Comparison of ENCODE assay signal across 32 cellular contexts in the genomic region with DNA sequence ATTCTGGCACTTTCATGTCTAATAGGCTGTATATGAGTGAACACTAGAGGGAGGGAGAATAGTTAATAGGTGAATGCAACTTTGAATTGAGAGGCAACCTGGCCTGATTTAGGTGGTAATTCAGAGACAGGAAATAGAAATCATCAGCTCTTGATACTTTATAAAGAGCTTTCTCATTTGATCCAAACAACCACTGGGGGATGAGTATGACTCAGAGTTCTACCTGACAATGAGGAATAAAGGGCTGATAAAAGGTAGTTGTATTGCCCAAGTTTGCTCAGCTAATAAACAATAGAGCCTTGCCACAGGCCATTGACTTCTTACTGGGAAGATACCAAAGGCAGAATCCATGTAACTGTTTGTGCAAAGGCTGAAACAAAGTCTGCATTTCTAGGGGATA. TPM values are rescaled to one million over a fixed set of nuclear protein-coding genes. Genes with fewer than 3 reads are reported as not detected.
DNase-seq lines count a peak whose midpoint lies in the region; ATAC-seq and TF ChIP-seq lines count a peak whose summit lies in the region.
"Had no signal": no experiment of that assay in that cellular context is flagged by ENCODE, and none has a peak within 500 bp of the region (broad histone marks: within the 10 kb centered on the region; RNA-seq: fewer than 3 reads in every experiment).

No MANE protein-coding gene starts in this region.

- H3K27ac Mint-ChIP-seq in Calu3 (ENCODE audit: unreplicated experiment): no peak overlapping the region
- H3K27ac Mint-ChIP-seq: activated CD4-positive, alpha-beta T cell treated with anti-CD3 and anti-CD28 coated beads, Interleukin-2, amount 10 ng/mL, durations not matched to agents 24 days and 14 days; activated CD8-positive, alpha-beta memory T cell treated with anti-CD3 and anti-CD28 coated beads, Interleukin-2, amount 10 ng/mL, durations not matched to agents 7 days and 5 days; CD8-positive, alpha-beta T cell; endodermal cell had no signal

- H3K36me3 ChIP-seq in tibial nerve: no peaks in the 10 kb centered on the region
- H3K36me3 ChIP-seq in tibial artery: no peaks in the 10 kb centered on the region
- H3K36me3 ChIP-seq: esophagus squamous epithelium, heart right ventricle, sigmoid colon, transverse colon had no signal

- H3K27me3 ChIP-seq in foreskin keratinocyte (peaks cover 12% of the 10 kb centered on the region), tibial nerve (no peaks in the 10 kb centered on the region), tibial artery (no peaks in the 10 kb centered on the region)

- intact Hi-C loops in Calu3 (cut with micrococcal nuclease; ENCODE audit: unreplicated experiment) (loop anchor here (5.0 kb wide), 1 partner anchor 167 kb away; no protein-coding TSS in a partner anchor), tibial artery (cut with DNase I; ENCODE audit: low total_unique reads) (no loop called here)

- H3K4me3 ChIP-seq in tibial nerve (no peak overlapping the region), tibial artery (no peak overlapping the region)
- H3K4me3 ChIP-seq: esophagus squamous epithelium, heart right ventricle, sigmoid colon, transverse colon had no signal

- in situ Hi-C loops in SK-MEL-5 (cut with HindIII; ENCODE audit: low pct_unique_long_range_greater_than_20kb, low sequenced_read_pairs): no loop called here

- peaks cover 27% of the 10 kb centered on the region for H3K4me1 Mint-ChIP-seq in Calu3 (ENCODE audit: low read depth, unreplicated experiment)

- H3K4me3 Mint-ChIP-seq in Calu3 (ENCODE audit: low read depth, unreplicated experiment): no peak overlapping the region
- H3K4me3 Mint-ChIP-seq: activated CD4-positive, alpha-beta T cell treated with anti-CD3 and anti-CD28 coated beads, Interleukin-2, amount 10 ng/mL, durations not matched to agents 24 days and 14 days; activated CD8-positive, alpha-beta memory T cell treated with anti-CD3 and anti-CD28 coated beads, Interleukin-2, amount 10 ng/mL, durations not matched to agents 7 days and 5 days; activated T-cell treated with anti-CD3 and anti-CD28 coated beads, Interleukin-2, amount 50 U/mL, for 4 hours; CD8-positive, alpha-beta T cell; endodermal cell had no signal

- no peak for TF ChIP-seq EP300 in tibial nerve (IDR thresholded peaks at IDR 0.05)

- CTCF ChIA-PET in Calu3 (lab: Charles Lee): interaction anchor here (1.0 to 1.3 kb wide), 2 partner anchors 10 to 21 kb away, joined by 3 to 4 read pairs; no protein-coding TSS in a partner anchor

- peaks cover 5% of the 10 kb centered on the region for H3K36me3 Mint-ChIP-seq in Calu3 (ENCODE audit: insufficient read depth, unreplicated experiment)
- H3K36me3 Mint-ChIP-seq: activated CD8-positive, alpha-beta memory T cell treated with anti-CD3 and anti-CD28 coated beads, Interleukin-2, amount 10 ng/mL, durations not matched to agents 7 days and 5 days; CD8-positive, alpha-beta T cell had no signal

- no peaks in the 10 kb centered on the region for H3K4me1 ChIP-seq in foreskin keratinocyte
- H3K4me1 ChIP-seq in tibial nerve: peaks cover 0 to 12% (median 9%) of the 10 kb centered on the region in 4 donors
- H3K4me1 ChIP-seq in tibial artery: peaks cover 0 to 9% (median 7%) of the 10 kb centered on the region in 4 donors

- H3K27me3 Mint-ChIP-seq in Calu3 (ENCODE audit: unreplicated experiment): peaks cover 46% of the 10 kb centered on the region

- DNase-seq in NCI-H345 (lab: John Stamatoyannopoulos, UW) (peak; percentile 15), NCI-H345 treated with DMSO at 0.1 percent for 48 hours (lab: John Stamatoyannopoulos, UW; ENCODE audit: unreplicated experiment) (no peak), Calu3 (no peak), SK-MEL-5 (ENCODE audit: low read depth, low spot score) (peak; percentile 27), foreskin keratinocyte (peak; percentile 27 to 47), Ammon's horn (ENCODE audit: low spot score) (no peak), tibial nerve (ENCODE audit: low spot score in 2 of 2) (no peak), tibial artery (no peak)
- DNase-seq: activated CD4-positive, alpha-beta T cell treated with anti-CD3 and anti-CD28 coated beads, Interleukin-2, amount 10 ng/mL, durations not matched to agents 24 days and 14 days; activated CD8-positive, alpha-beta memory T cell treated with anti-CD3 and anti-CD28 coated beads, Interleukin-2, amount 10 ng/mL, durations not matched to agents 7 days and 5 days; activated T-cell treated with anti-CD3 and anti-CD28 coated beads, Interleukin-2, amount 50 U/mL, for 4 hours; AML-193; CD8-positive, alpha-beta T cell; dermis blood vessel endothelial cell; DMS 273 treated with DMSO at 0.1 percent for 48 hours; endodermal cell; esophagus squamous epithelium; foreskin melanocyte; H7; heart right ventricle; Kasumi-1; MV-4-11; naive thymus-derived CD4-positive, alpha-beta T cell; NCI-H1436; NCI-H2171 treated with DMSO at 0.1 percent for 48 hours; NCI-H524 treated with DMSO at 0.1 percent for 48 hours; SHP77; sigmoid colon; stimulated activated CD4-positive, alpha-beta T cell treated with anti-CD3 and anti-CD28 coated beads, Interleukin-12 subunit alpha, Interleukin-12 subunit beta, amount 100 ng/mL, for 4 hours; stimulated activated CD4-positive, alpha-beta T cell treated with anti-CD3 and anti-CD28 coated beads, Interleukin-2, amount 100 ng/mL, for 48 hours; transverse colon had no signal

- ATAC-seq in foreskin keratinocyte: peak; percentile 48
- ATAC-seq: activated CD8-positive, alpha-beta memory T cell treated with anti-CD3 and anti-CD28 coated beads, Interleukin-2, amount 10 ng/mL, durations not matched to agents 7 days and 5 days; activated T-cell treated with anti-CD3 and anti-CD28 coated beads, Interleukin-2, amount 50 U/mL, for 4 hours; CD8-positive, alpha-beta T cell; heart right ventricle; naive thymus-derived CD4-positive, alpha-beta T cell; Panc1 had no signal

- TF ChIP-seq CTCF in Calu3 (IDR thresholded peaks at IDR 0.05; ENCODE audit: unreplicated experiment): peak; percentile 13
- peak; percentile 40 for TF ChIP-seq CTCF in foreskin keratinocyte (conservative IDR thresholded peaks at IDR 0.05)
- no peak for TF ChIP-seq CTCF in tibial nerve (IDR thresholded peaks at IDR 0.05)
- no peak for TF ChIP-seq CTCF in tibial artery (IDR thresholded peaks at IDR 0.05)

- H3K9me3 ChIP-seq in tibial nerve: peaks cover 0 to 12% (median 0%) of the 10 kb centered on the region in 4 donors
- H3K9me3 ChIP-seq in tibial artery: peaks cover 0 to 3% (median 0%) of the 10 kb centered on the region in 3 donors

- H3K27ac ChIP-seq in foreskin keratinocyte: no peak overlapping the region
- H3K27ac ChIP-seq in tibial nerve: no peak overlapping the region
- H3K27ac ChIP-seq in tibial artery: no peak overlapping the region
- H3K27ac ChIP-seq: esophagus squamous epithelium, heart right ventricle, sigmoid colon, transverse colon had no signal

- BruUV-seq in Calu3 (replicated peaks; lab: Mats Ljungman, UMichigan): no TSS peak

- no peak for TF ChIP-seq POLR2A in tibial nerve (IDR thresholded peaks at IDR 0.05)

- peaks cover 2% of the 10 kb centered on the region for H3K9me3 Mint-ChIP-seq in Calu3 (ENCODE audit: low read depth, unreplicated experiment)

RNA-seq across cellular contexts. Expression of a gene that starts 5.3 kb away (rescaled TPM):
- total RNA-seq in Calu3 (2022) (12.3 and 16.8 TPM in 2 replicates), foreskin keratinocyte (15.7 and 16.9 TPM in 2 replicates), tibial nerve (10 to 100 TPM; 11.1 to 63.0 (median 23.5) TPM)
- 30.7 and 38.7 TPM in 2 replicates for total RNA-seq in SK-MEL-5 (2014; rRNA removed; shearing (Covaris generic))
- 28.1 and 29.6 TPM in 2 replicates for polyA plus RNA-seq in SK-MEL-5 (2015; cell fraction: cytosol; rRNA removed)
- 4.3 and 7.0 TPM in 2 replicates for polyA plus RNA-seq in SK-MEL-5 (2015; cell fraction: nucleus; rRNA removed)
- polyA plus RNA-seq in foreskin keratinocyte: 15.6 and 15.7 TPM in 2 replicates

Comparison
In these comparisons a context has a peak if more than half of its experiments do, and no peak if none do; other contexts are left out.
1. DNase-seq: peak in NCI-H345 (single experiment), SK-MEL-5 (single experiment) and foreskin keratinocyte (2 of 2); none in NCI-H345 treated with DMSO at 0.1 percent for 48 hours (single experiment), Calu3 (single experiment), Ammon's horn (single experiment), tibial nerve (0 of 2) and tibial artery (0 of 2).
2. CTCF ChIP-seq: peak in Calu3 (single experiment) and foreskin keratinocyte (single experiment); none in tibial nerve (0 of 5) and tibial artery (0 of 2).